In the genomic region with DNA sequence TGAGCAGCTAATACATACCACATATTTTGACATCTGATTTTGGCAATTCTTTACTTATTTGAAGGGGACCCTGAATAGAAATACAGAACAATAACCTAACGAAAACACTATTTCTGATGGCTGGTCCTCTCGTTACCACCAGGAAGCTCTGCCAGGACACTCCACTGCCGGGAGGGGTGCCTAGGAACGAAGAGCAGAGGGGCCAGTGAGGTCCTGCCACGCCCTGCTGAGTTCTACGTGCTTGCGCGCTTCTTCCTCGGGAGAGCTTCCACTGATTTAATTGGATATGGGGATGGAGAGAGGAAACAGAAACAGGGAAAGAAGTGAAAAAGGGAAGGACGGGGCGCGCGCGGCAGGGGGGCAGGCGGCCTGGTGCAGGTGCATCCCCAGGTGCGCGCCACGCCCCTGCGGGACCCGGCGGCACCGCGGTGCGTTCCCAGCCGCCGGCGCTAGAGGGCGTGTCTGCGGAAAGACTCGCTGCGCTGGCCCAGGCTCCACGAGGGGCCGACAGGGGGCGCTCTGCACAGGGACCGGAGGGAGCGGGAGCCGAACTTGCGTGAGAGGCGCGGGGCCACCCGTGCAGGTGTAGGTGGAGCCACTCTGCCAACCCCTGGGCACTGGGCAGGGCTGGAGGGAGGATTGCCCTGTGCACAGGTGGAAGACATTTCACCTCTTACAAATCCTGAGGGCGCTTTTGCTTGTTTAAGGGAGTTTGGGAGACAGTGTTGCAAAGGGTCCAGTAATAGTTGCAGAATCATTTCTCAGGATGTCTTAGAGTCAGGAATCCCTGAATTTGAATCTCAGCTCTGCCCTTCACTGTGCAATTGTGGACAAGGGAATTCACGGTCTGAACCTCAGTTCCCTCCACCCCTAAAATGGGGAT, we compare ENCODE assay signal across 9 cellular contexts.
DNase-seq lines count a peak whose midpoint lies in the region; ATAC-seq and TF ChIP-seq lines count a peak whose summit lies in the region.
"Had no signal": no experiment of that assay in that cellular context is flagged by ENCODE, and none has a peak within 500 bp of the region (broad histone marks: within the 10 kb centered on the region; RNA-seq: fewer than 3 reads in every experiment).

No MANE protein-coding gene starts in this region.

- H3K9me3 Mint-ChIP-seq in stimulated activated naive CD8-positive, alpha-beta T cell treated with anti-CD3 and anti-CD28 coated beads, Interleukin-15, amount 100 ng/mL, for 72 hours, result no peaks in the 10 kb centered on the region

- no peak for TF ChIP-seq POLR2A in GM18505 (IDR thresholded peaks at IDR 0.05; ENCODE audit: borderline replicate concordance, extremely low read depth, insufficient read depth, insufficient read length)

- no peak overlapping the region for H3K4me3 Mint-ChIP-seq in stimulated activated naive CD8-positive, alpha-beta T cell treated with anti-CD3 and anti-CD28 coated beads, Interleukin-15, amount 100 ng/mL, for 72 hours

- DNase-seq in activated CD4-positive, alpha-beta T cell treated with anti-CD3 and anti-CD28 coated beads for 24 hours (ENCODE audit: low read depth in 2 of 2), result peak; percentile 45 to 62
- peak; percentile 30 for DNase-seq in choroid plexus epithelial cell (ENCODE audit: low read depth)
- DNase-seq in mucosa of gallbladder (ENCODE audit: low spot score), result peak; percentile 28
- DNase-seq in stimulated activated naive CD8-positive, alpha-beta T cell treated with anti-CD3 and anti-CD28 coated beads, Interleukin-15, amount 100 ng/mL, for 72 hours, result peak; percentile 70 to 75
- no peak for DNase-seq in EL
- DNase-seq in SW 1271 (lab: John Stamatoyannopoulos, UW), result no peak

- TF ChIP-seq CTCF in choroid plexus epithelial cell (conservative IDR thresholded peaks at IDR 0.05; ENCODE audit: low read depth, low read length), result peak; percentile 75

- H3K4me1 Mint-ChIP-seq in stimulated activated naive CD8-positive, alpha-beta T cell treated with anti-CD3 and anti-CD28 coated beads, Interleukin-15, amount 100 ng/mL, for 72 hours, result peaks cover 16% of the 10 kb centered on the region

- ATAC-seq in GM18505 (IDR thresholded peaks at IDR 0.05; ENCODE audit: unreplicated experiment), result peak; percentile 74
- ATAC-seq in HG03039 (IDR thresholded peaks at IDR 0.05; ENCODE audit: unreplicated experiment), result peak; percentile 53
- peak; percentile 78 for ATAC-seq in stimulated activated naive CD8-positive, alpha-beta T cell treated with anti-CD3 and anti-CD28 coated beads, Interleukin-15, amount 100 ng/mL, for 72 hours

- no peak overlapping the region for H3K27ac Mint-ChIP-seq in stimulated activated naive CD8-positive, alpha-beta T cell treated with anti-CD3 and anti-CD28 coated beads, Interleukin-15, amount 100 ng/mL, for 72 hours

- peaks cover 25% of the 10 kb centered on the region for H3K27me3 Mint-ChIP-seq in stimulated activated naive CD8-positive, alpha-beta T cell treated with anti-CD3 and anti-CD28 coated beads, Interleukin-15, amount 100 ng/mL, for 72 hours

- no peak overlapping the region for H3K4me3 ChIP-seq in choroid plexus epithelial cell (ENCODE audit: low read depth, low read length)
- H3K4me3 ChIP-seq: SK-N-MC had no signal

Comparison
In these comparisons a context has a peak if more than half of its experiments do, and no peak if none do; other contexts are left out.
1. DNase-seq: peak in activated CD4-positive, alpha-beta T cell treated with anti-CD3 and anti-CD28 coated beads for 24 hours (2 of 2), choroid plexus epithelial cell (single experiment), mucosa of gallbladder (single experiment) and stimulated activated naive CD8-positive, alpha-beta T cell treated with anti-CD3 and anti-CD28 coated beads, Interleukin-15, amount 100 ng/mL, for 72 hours (2 of 2); none in EL (single experiment) and SW 1271 (0 of 2).
2. Peak in every context shown above with its lines, with median percentiles within 50 percentile points of each other: ATAC-seq.